ENCODE assay signal across 13 cellular contexts in the genomic region with DNA sequence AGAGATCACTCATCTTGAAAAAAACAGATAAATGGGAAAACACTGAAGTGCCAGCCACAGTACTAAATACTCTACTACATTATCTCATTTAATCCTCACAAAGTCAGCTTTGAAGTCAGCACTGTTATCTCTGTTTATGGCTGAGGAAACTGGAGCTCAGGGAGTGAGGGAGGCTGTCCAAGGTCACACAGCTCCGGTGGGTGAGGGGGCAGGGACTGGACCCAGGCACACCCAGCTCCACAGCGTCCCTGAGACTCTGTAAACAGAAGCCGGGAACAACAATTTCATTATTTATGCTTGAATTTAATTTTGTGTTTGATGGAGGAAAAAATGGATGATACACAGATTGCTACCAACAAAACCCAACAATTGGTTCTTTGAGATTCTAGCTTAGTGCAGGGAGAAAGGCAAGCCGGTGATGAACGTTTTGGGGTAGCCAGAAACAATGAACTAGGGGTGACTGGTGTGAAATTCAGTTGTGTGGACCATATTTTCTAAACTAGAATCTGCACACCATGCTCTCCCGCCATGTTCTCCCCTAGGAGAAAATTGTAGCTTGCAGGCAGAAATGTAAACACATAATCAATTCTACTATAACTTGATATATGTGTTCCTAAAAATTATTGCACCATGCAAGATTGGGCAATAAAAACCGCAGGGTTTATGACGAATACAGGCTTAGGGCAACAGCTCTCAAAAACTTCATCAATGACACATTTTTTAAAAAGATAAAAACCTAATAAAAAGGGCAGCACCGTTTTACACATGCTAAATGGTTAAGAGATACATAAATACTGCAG. TPM values are rescaled to one million over a fixed set of nuclear protein-coding genes. Genes with fewer than 3 reads are reported as not detected.
DNase-seq lines count a peak whose midpoint lies in the region; ATAC-seq and TF ChIP-seq lines count a peak whose summit lies in the region.
"Had no signal": no experiment of that assay in that cellular context is flagged by ENCODE, and none has a peak within 500 bp of the region (broad histone marks: within the 10 kb centered on the region; RNA-seq: fewer than 3 reads in every experiment).

A gene with protein sequence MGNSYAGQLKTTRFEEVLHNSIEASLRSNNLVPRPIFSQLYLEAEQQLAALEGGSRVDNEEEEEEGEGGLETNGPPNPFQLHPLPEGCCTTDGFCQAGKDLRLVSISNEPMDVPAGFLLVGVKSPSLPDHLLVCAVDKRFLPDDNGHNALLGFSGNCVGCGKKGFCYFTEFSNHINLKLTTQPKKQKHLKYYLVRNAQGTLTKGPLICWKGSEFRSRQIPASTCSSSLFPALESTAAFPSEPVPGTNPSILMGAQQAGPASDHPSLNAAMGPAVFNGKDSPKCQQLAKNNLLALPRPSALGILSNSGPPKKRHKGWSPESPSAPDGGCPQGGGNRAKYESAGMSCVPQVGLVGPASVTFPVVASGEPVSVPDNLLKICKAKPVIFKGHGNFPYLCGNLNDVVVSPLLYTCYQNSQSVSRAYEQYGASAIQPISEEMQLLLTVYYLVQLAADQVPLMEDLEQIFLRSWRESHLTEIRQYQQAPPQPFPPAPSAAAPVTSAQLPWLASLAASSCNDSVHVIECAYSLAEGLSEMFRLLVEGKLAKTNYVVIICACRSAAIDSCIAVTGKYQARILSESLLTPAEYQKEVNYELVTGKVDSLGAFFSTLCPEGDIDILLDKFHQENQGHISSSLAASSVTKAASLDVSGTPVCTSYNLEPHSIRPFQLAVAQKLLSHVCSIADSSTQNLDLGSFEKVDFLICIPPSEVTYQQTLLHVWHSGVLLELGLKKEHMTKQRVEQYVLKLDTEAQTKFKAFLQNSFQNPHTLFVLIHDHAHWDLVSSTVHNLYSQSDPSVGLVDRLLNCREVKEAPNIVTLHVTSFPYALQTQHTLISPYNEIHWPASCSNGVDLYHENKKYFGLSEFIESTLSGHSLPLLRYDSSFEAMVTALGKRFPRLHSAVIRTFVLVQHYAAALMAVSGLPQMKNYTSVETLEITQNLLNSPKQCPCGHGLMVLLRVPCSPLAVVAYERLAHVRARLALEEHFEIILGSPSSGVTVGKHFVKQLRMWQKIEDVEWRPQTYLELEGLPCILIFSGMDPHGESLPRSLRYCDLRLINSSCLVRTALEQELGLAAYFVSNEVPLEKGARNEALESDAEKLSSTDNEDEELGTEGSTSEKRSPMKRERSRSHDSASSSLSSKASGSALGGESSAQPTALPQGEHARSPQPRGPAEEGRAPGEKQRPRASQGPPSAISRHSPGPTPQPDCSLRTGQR (N-terminal part only) (plus strand): TSS at position 768 of the 800 bp plus-strand sequence. CDS start 22,570 bp downstream, outside the sequence.

- no peaks in the 10 kb centered on the region for H3K9me3 ChIP-seq in esophagus muscularis mucosa

- TF ChIP-seq POLR2A in esophagus muscularis mucosa (IDR thresholded peaks at IDR 0.05; ENCODE audit: low read depth): no peak

- intact Hi-C loops in esophagus muscularis mucosa (cut with DNase I): no loop called here

- H3K27me3 ChIP-seq in esophagus muscularis mucosa: peaks cover 0 to 14% (median 0%) of the 10 kb centered on the region in 4 donors

- no peaks in the 10 kb centered on the region for H3K27me3 Mint-ChIP-seq in mesothelial cell of epicardium (ENCODE audit: low read depth)

- in situ Hi-C loops in G401 (cut with HindIII; ENCODE audit: low sequenced_read_pairs): no loop called here

- H3K4me3 ChIP-seq in cardiac fibroblast (replicated peaks in 1 of 2; ENCODE audit: low read depth in 2 of 2, low read length in 2 of 2): no peak within 1 kb of the TSS
- no peak within 1 kb of the TSS for H3K4me3 ChIP-seq in esophagus muscularis mucosa
- H3K4me3 ChIP-seq: skin epidermis had no signal

- no peak for TF ChIP-seq EP300 in esophagus muscularis mucosa (IDR thresholded peaks at IDR 0.05)

- no peaks in the 10 kb centered on the region for H3K4me1 ChIP-seq in esophagus muscularis mucosa

- H3K36me3 ChIP-seq in esophagus muscularis mucosa: no peaks in the 10 kb centered on the region

- no peak for ATAC-seq in GM21367 (IDR thresholded peaks at IDR 0.05; ENCODE audit: unreplicated experiment)

- no peak within 1 kb of the TSS for H3K4me3 Mint-ChIP-seq in mesothelial cell of epicardium
- H3K4me3 Mint-ChIP-seq: T-helper 1 cell treated with Interleukin-12 subunit alpha and Interleukin-12 subunit beta and Interleukin-4 antibody, amounts not matched to agents 30 μg/mL and 1 μg/mL, for 36 hours had no signal

- H3K36me3 Mint-ChIP-seq in mesothelial cell of epicardium: no peaks in the 10 kb centered on the region

- DNase-seq in G401 (ENCODE audit: low spot score) (no peak), NCI-H2081 treated with DMSO at 0.1 percent for 48 hours (lab: John Stamatoyannopoulos, UW) (peak; percentile 51), cardiac fibroblast (ENCODE audit: low read depth in 2 of 2) (peak; percentile 9 to 27), mesothelial cell of epicardium (ENCODE audit: low spot score in 2 of 2, unreplicated experiment in 2 of 2) (no peak), UCSD-AML1 (lab: John Stamatoyannopoulos, UW; ENCODE audit: unreplicated experiment) (no peak), NCI-H2171 treated with DMSO at 0.1 percent for 48 hours (lab: John Stamatoyannopoulos, UW) (no peak), esophagus muscularis mucosa (ENCODE audit: extremely low spot score) (no peak)
- DNase-seq: amniotic stem cell, DND-41, NCI-H1105 treated with DMSO at 0.1 percent for 48 hours had no signal

- H3K9me3 Mint-ChIP-seq in mesothelial cell of epicardium: no peaks in the 10 kb centered on the region
- H3K9me3 Mint-ChIP-seq: T-helper 1 cell treated with Interleukin-12 subunit alpha and Interleukin-12 subunit beta and Interleukin-4 antibody, amounts not matched to agents 30 μg/mL and 1 μg/mL, for 36 hours had no signal

- H3K27ac ChIP-seq in esophagus muscularis mucosa (replicated peaks in 1 of 4): no peak within 1 kb of the TSS

- H3K27ac Mint-ChIP-seq in mesothelial cell of epicardium: peak within 1 kb of the TSS; percentile 10
- H3K27ac Mint-ChIP-seq: T-helper 1 cell treated with Interleukin-12 subunit alpha and Interleukin-12 subunit beta and Interleukin-4 antibody, amounts not matched to agents 30 μg/mL and 1 μg/mL, for 36 hours had no signal

- TF ChIP-seq CTCF in cardiac fibroblast (IDR thresholded peaks at IDR 0.05; ENCODE audit: low read depth, low read length) (no peak), mesothelial cell of epicardium (IDR thresholded peaks at IDR 0.05; ENCODE audit: unreplicated experiment) (no peak), esophagus muscularis mucosa (IDR thresholded peaks at IDR 0.05) (no peak)

- WGBS in esophagus muscularis mucosa: 63% methylated on average over 9 of the region's 9 CpGs

- H3K4me1 Mint-ChIP-seq in mesothelial cell of epicardium: peaks cover 24% of the 10 kb centered on the region

RNA-seq across cellular contexts. Expression of the gene that starts here (rescaled TPM):
- 7.9 and 14.7 TPM in 2 replicates for total RNA-seq in G401 (2014; rRNA removed; shearing (Covaris generic))
- total RNA-seq in mesothelial cell of epicardium (22.9 to 26.6 TPM (median 26.6 TPM) in 3 replicates), esophagus muscularis mucosa (10 to 100 TPM in 1 of 4 donors, 1 to 10 TPM in 3; 3.7 to 11.0 (median 7.7) TPM)

Comparison
In these comparisons a context has a peak if more than half of its experiments do, and no peak if none do; other contexts are left out.
1. DNase-seq: peak in NCI-H2081 treated with DMSO at 0.1 percent for 48 hours (single experiment) and cardiac fibroblast (2 of 2); none in G401 (single experiment), mesothelial cell of epicardium (0 of 2), UCSD-AML1 (single experiment), NCI-H2171 treated with DMSO at 0.1 percent for 48 hours (single experiment) and esophagus muscularis mucosa (single experiment).